19 cellular contexts compared by ENCODE assay signal in genomic region chr17:61458000-61458399, GRCh38. TPM values are rescaled to one million over a fixed set of nuclear protein-coding genes. Genes with fewer than 3 reads are reported as not detected.
A peak's percentile ranks its signal among the peaks of the same experiment; 100 is the strongest.
DNase-seq lines count a peak whose midpoint lies in the region; ATAC-seq, FAIRE-seq and TF ChIP-seq lines count a peak whose summit lies in the region.
"Had no signal": no experiment of that assay in that cellular context is flagged by ENCODE, and none has a peak within 500 bp of the region (broad histone marks: within the 10 kb centered on the region; RNA-seq: fewer than 3 reads in every experiment).

No MANE protein-coding gene starts in this region.

- H3K9me3 ChIP-seq in left ventricle myocardium inferior (replicated peaks) (no peaks in the 10 kb centered on the region), H1 (ENCODE audit: insufficient read depth in 2 of 2, low read depth in 1 of 2, low read length in 1 of 2) (peaks cover 0 to 4% of the 10 kb centered on the region in 2 experiments; a peak in 1 of 4 replicates), testis (no peaks in the 10 kb centered on the region)

- H3K4me3 ChIP-seq in left ventricle myocardium inferior (peak overlapping the region; percentile 54), H1 (ENCODE audit: extremely low read depth in 1 of 4, insufficient read depth in 2 of 4, low read depth in 3 of 4, low read length in 4 of 4) (peak overlapping the region in 2 of 4 experiments; percentile 2 to 47; a peak in 4 of 8 replicates), testis (no peak overlapping the region)

- H3K14ac ChIP-seq in H1 (ENCODE audit: insufficient read length) = no peak overlapping the region

- H3K4me1 Mint-ChIP-seq in nephron = peaks cover 43% of the 10 kb centered on the region
- peaks cover 35% of the 10 kb centered on the region for H3K4me1 Mint-ChIP-seq in CD14-positive monocyte

- no peaks in the 10 kb centered on the region; the same call in 1 of the 2 replicates for H3K23me2 ChIP-seq in H1 (ENCODE audit: low read depth, low read length)

- no peak for TF ChIP-seq CTCF in left ventricle myocardium inferior (IDR thresholded peaks at IDR 0.05; ENCODE audit: borderline replicate concordance)
- no peak for TF ChIP-seq CTCF in H1 (IDR thresholded peaks at IDR 0.05; ENCODE audit: control extremely low read depth in 1 of 3, insufficient read depth in 1 of 3, low read depth in 1 of 3, low read length in 3 of 3)
- TF ChIP-seq CTCF in nephron (IDR thresholded peaks at IDR 0.05; ENCODE audit: unreplicated experiment in 3 of 3) = no peak
- no peak for TF ChIP-seq CTCF in testis (IDR thresholded peaks at IDR 0.05)
- no peak for TF ChIP-seq CTCF in CD14-positive monocyte (IDR thresholded peaks at IDR 0.05)

- H3K27ac Mint-ChIP-seq in nephron (no peak overlapping the region), CD14-positive monocyte (no peak overlapping the region)

- no peaks in the 10 kb centered on the region for H3K79me2 ChIP-seq in H1 (ENCODE audit: control insufficient read depth in 1 of 2, insufficient read depth in 2 of 2, low read length in 2 of 2)

- FAIRE-seq in H1 (lab: Jason Lieb, UNC) = no peak

- H2BK20ac ChIP-seq in H1 (ENCODE audit: low read length) = no peak overlapping the region

- H3K4ac ChIP-seq in H1 (replicated peaks; ENCODE audit: insufficient read length, low read depth, low read length) = no peak overlapping the region

- WGBS in H1 (ENCODE audit: extremely low coverage in 1 of 2, insufficient coverage in 1 of 2, insufficient read length in 1 of 2, insufficient replicate concordance in 2 of 2, low coverage in 1 of 2, low lambda C conversion rate in 2 of 2, missing lambda C conversion rate in 1 of 2), 2 experiments = 4% methylated on average over 9 of the region's 14 CpGs; no CpG with 5 or more reads in 1 of the 2 experiments
- WGBS in testis, 2 donors = 11 to 17% methylated on average over 14 of the region's 14 CpGs

- H3K9me3 Mint-ChIP-seq in nephron (no peaks in the 10 kb centered on the region), CD14-positive monocyte (peaks cover 0 to 38% (median 16%) of the 10 kb centered on the region in 7 donors)

- peak overlapping the region; percentile 6 to 57 (median 41) for H3K4me3 Mint-ChIP-seq in nephron
- H3K4me3 Mint-ChIP-seq in CD14-positive monocyte = peak overlapping the region in 1 of 2 donors; percentile 79

- H4K91ac ChIP-seq in H1 (replicated peaks; ENCODE audit: insufficient read length, low read length) = no peak overlapping the region

- H4K5ac ChIP-seq in H1 (ENCODE audit: insufficient read length, low read depth, low read length) = no peak overlapping the region

- H3K27me3 Mint-ChIP-seq in nephron (ENCODE audit: low read depth) (peaks cover 99% of the 10 kb centered on the region), CD14-positive monocyte (ENCODE audit: low read depth in 3 of 3) (peaks cover 92 to 98% (median 96%) of the 10 kb centered on the region in 3 donors)

- no peak for TF ChIP-seq RAD21 in H1 (IDR thresholded peaks at IDR 0.05 in 1 of 2, conservative IDR thresholded peaks at IDR 0.05 in 1 of 2; ENCODE audit: low read depth in 2 of 2, low read length in 2 of 2)

- no peak overlapping the region for H2BK5ac ChIP-seq in H1 (ENCODE audit: low read depth, low read length)

- no peak overlapping the region for H3K56ac ChIP-seq in H1 (replicated peaks; ENCODE audit: insufficient read length, low read depth, low read length)

- TF ChIP-seq POLR2A in H1 (IDR thresholded peaks at IDR 0.05; ENCODE audit: control extremely low read depth in 1 of 2, low read depth in 2 of 2, low read length in 2 of 2) = no peak
- TF ChIP-seq POLR2A in testis (IDR thresholded peaks at IDR 0.05) = no peak

- H4K20me1 ChIP-seq in H1 (replicated peaks in 1 of 2; ENCODE audit: control insufficient read depth in 1 of 2, insufficient read depth in 2 of 2, low read length in 2 of 2) = peaks cover 23 to 30% of the 10 kb centered on the region in 2 experiments

- H2AK5ac ChIP-seq in H1 (ENCODE audit: low read depth, low read length) = no peak overlapping the region

- POLR2A ChIA-PET in H1 (lab: Charles Lee; ENCODE audit: partially characterized antibody) = interaction anchor here (1.0 to 1.7 kb wide), 5 partner anchors 45 to 63 kb away, joined by 3 to 4 read pairs (median 3); partner anchors contain the start of gene TBX2

- H3K4me1 ChIP-seq in left ventricle myocardium inferior (peaks cover 31% of the 10 kb centered on the region), H1 (replicated peaks in 1 of 4; ENCODE audit: control insufficient read depth in 3 of 4, insufficient read depth in 4 of 4, low read length in 3 of 4) (peaks cover 2 to 28% (median 12%) of the 10 kb centered on the region in 4 experiments; a peak in 5 of 7 replicates), testis (peaks cover 7% of the 10 kb centered on the region)

- no peak overlapping the region for H2BK15ac ChIP-seq in H1 (ENCODE audit: low read length)

- H3K27ac ChIP-seq in left ventricle myocardium inferior (replicated peaks) (no peak overlapping the region), H1 (ENCODE audit: low read depth, low read length) (no peak overlapping the region), testis (no peak overlapping the region)
- H3K27ac ChIP-seq: RWPE1, WERI-Rb-1 had no signal

- H2BK120ac ChIP-seq in H1 (replicated peaks; ENCODE audit: low read depth, low read length) = no peak overlapping the region

- 0 out of 2 replicates have a peak overlapping the region, but pooled peaks have one; percentile 39 for H2BK12ac ChIP-seq in H1 (ENCODE audit: low read depth, low read length)

- H3K36me3 ChIP-seq in left ventricle myocardium inferior (no peaks in the 10 kb centered on the region), H1 (ENCODE audit: control insufficient read depth in 2 of 4, insufficient read depth in 4 of 4, low read length in 3 of 4) (peaks cover 0 to 20% (median 0%) of the 10 kb centered on the region in 4 experiments; a peak in 1 of 8 replicates), testis (ENCODE audit: low read depth, missing control alignments) (no peaks in the 10 kb centered on the region)
- H3K36me3 ChIP-seq: WERI-Rb-1 had no signal

- intact Hi-C loops in left ventricle myocardium inferior (cut with micrococcal nuclease) (no loop called here), left cardiac atrium (cut with DNase I) (loop anchor here in 1 of 2 donors (2.0 kb wide), 1 partner anchor 31 kb away; no protein-coding TSS in a partner anchor), testis (cut with DNase I; ENCODE audit: low total_unique reads) (no loop called here), CD14-positive monocyte (cut with micrococcal nuclease) (no loop called here)

- peaks cover 100% of the 10 kb centered on the region for H3K27me3 ChIP-seq in left ventricle myocardium inferior (ENCODE audit: low read depth)
- H3K27me3 ChIP-seq in H1 (replicated peaks in 1 of 4; ENCODE audit: control insufficient read depth in 3 of 4, extremely low read depth in 1 of 4, insufficient read depth in 3 of 4, low read length in 3 of 4) = peaks cover 92 to 100% (median 97%) of the 10 kb centered on the region in 4 experiments
- peaks cover 4% of the 10 kb centered on the region for H3K27me3 ChIP-seq in testis

- H3K9ac ChIP-seq in H1 (replicated peaks in 1 of 4; ENCODE audit: extremely low read depth in 1 of 4, low read depth in 3 of 4, low read length in 3 of 4) = no peak overlapping the region

- no peak overlapping the region for H2AFZ ChIP-seq in H1 (ENCODE audit: low read length)

- DNase-seq in left ventricle myocardium inferior (no peak), left cardiac atrium (no peak), H1 (ENCODE audit: low read depth in 1 of 2, low spot score in 2 of 2) (no peak), testis (no peak), CD14-positive monocyte (ENCODE audit: low spot score) (no peak)
- DNase-seq in stimulated activated CD4-positive, alpha-beta T cell treated with anti-CD3 and anti-CD28 coated beads, Interleukin-15, amount 100 ng/mL, for 24 hours = no peak
- DNase-seq: amniotic stem cell; Caco-2; hypothalamus; left colon; NCI-H1694 treated with DMSO at 0.1 percent for 48 hours; NCI-H446; stimulated activated naive CD4-positive, alpha-beta T cell treated with Interleukin-2 at 50 U/mL for 16 hours; WERI-Rb-1 had no signal

- ATAC-seq in left cardiac atrium = no peak
- ATAC-seq in GM21526 (IDR thresholded peaks at IDR 0.05; ENCODE audit: low FRiP score, unreplicated experiment) = no peak
- ATAC-seq: left colon had no signal

- no peak overlapping the region for H3K18ac ChIP-seq in H1 (ENCODE audit: extremely low read depth, low read length)

- no peaks in the 10 kb centered on the region for H3K79me1 ChIP-seq in H1 (ENCODE audit: low read depth, low read length)

- H3K23ac ChIP-seq in H1 (ENCODE audit: insufficient read length) = no peak overlapping the region

- H3K36me3 Mint-ChIP-seq in nephron (ENCODE audit: low read depth) = no peaks in the 10 kb centered on the region
- H3K36me3 Mint-ChIP-seq in CD14-positive monocyte = peaks cover 3 to 15% of the 10 kb centered on the region in 2 donors

- CTCF ChIA-PET in H1 (lab: Charles Lee; ENCODE audit: partially characterized antibody) = interaction anchor here (0.8 to 11.6 kb wide), 8 partner anchors 8 to 68 kb away, joined by 3 to 136 read pairs (median 9); partner anchors contain the start of gene TBX2

- H4K8ac ChIP-seq in H1 (ENCODE audit: extremely low read depth, insufficient read depth, low read length) = no peak overlapping the region

- H3K4me2 ChIP-seq in H1 (ENCODE audit: insufficient read depth in 1 of 2, low read depth in 2 of 2, low read length in 2 of 2) = peak overlapping the region; percentile 26 to 44

- no peak for TF ChIP-seq EP300 in H1 (IDR thresholded peaks at IDR 0.05; ENCODE audit: borderline replicate concordance in 1 of 2, low read depth in 2 of 2, low read length in 2 of 2)

RNA-seq across cellular contexts. Expression of gene TBX4, which starts 5.8 kb away (rescaled TPM):
- total RNA-seq in left ventricle myocardium inferior (not detected), left cardiac atrium (not detected), testis (1 to 10 TPM; 1.5 to 1.7 TPM)
- not detected in 2 replicates for total RNA-seq in H1 (2021; fragmentation: NEBNext Ultra II Directional; extraction: Animal tissue kit (Norgen Biotek cat#: 25700))
- polyA plus RNA-seq in H1 (2011; rRNA removed) (0.02 TPM in 1 of 2 replicates, not detected in the other), testis (ENCODE audit: insufficient read depth, low read depth, low replicate concordance) (3.2 TPM), CD14-positive monocyte (not detected)
- not detected for polyA plus RNA-seq in H1 (2011; cell fraction: cytosol; rRNA removed)
- polyA plus RNA-seq in H1 (2011; cell fraction: nucleus; rRNA removed) = not detected
- polyA plus RNA-seq in H1 (2012, experiment 1 of 2) = 0.15 to 0.34 TPM in 2 of 4 replicates, not detected in the others
- polyA plus RNA-seq in H1 (2012, experiment 2 of 2) = 0.04 TPM
- polyA plus RNA-seq in H1 (2013, experiment 1 of 2) = not detected
- 0.02 TPM for polyA plus RNA-seq in H1 (2013, experiment 2 of 2)
- not detected in 2 replicates for polyA minus RNA-seq in H1 (2011; rRNA and poly(A)+ RNA removed)
- polyA minus RNA-seq in H1 (2011; cell fraction: cytosol; rRNA and poly(A)+ RNA removed) = not detected
- not detected for polyA minus RNA-seq in H1 (2011; cell fraction: nucleus; rRNA and poly(A)+ RNA removed)
- total RNA-seq: activated CD8-positive, alpha-beta memory T cell treated with anti-CD3 and anti-CD28 coated beads for 36 hours; left colon; pulmonary artery endothelial cell had no signal

RNA-seq across cellular contexts. Expression of gene TBX2, which starts 58.4 kb away (rescaled TPM):
- 8.2 TPM for total RNA-seq in left ventricle myocardium inferior
- total RNA-seq in left cardiac atrium = 10 to 100 TPM; 12.1 to 17.0 TPM
- total RNA-seq in H1 (2021; fragmentation: NEBNext Ultra II Directional; extraction: Animal tissue kit (Norgen Biotek cat#: 25700)) = not detected in 2 replicates
- polyA plus RNA-seq in H1 (2011; rRNA removed) = 0.02 TPM in 1 of 2 replicates, not detected in the other
- polyA plus RNA-seq in H1 (2011; cell fraction: cytosol; rRNA removed) = not detected
- polyA plus RNA-seq in H1 (2011; cell fraction: nucleus; rRNA removed) = not detected
- 0.09 TPM in 1 of 4 replicates, not detected in the others for polyA plus RNA-seq in H1 (2012, experiment 1 of 2)
- not detected for polyA plus RNA-seq in H1 (2012, experiment 2 of 2)
- not detected for polyA plus RNA-seq in H1 (2013, experiment 1 of 2)
- not detected for polyA plus RNA-seq in H1 (2013, experiment 2 of 2)
- not detected in 2 replicates for polyA minus RNA-seq in H1 (2011; rRNA and poly(A)+ RNA removed)
- not detected for polyA minus RNA-seq in H1 (2011; cell fraction: cytosol; rRNA and poly(A)+ RNA removed)
- polyA minus RNA-seq in H1 (2011; cell fraction: nucleus; rRNA and poly(A)+ RNA removed) = not detected
- 10 to 100 TPM; 20.1 to 29.6 TPM for total RNA-seq in testis
- 14.8 TPM for polyA plus RNA-seq in testis (ENCODE audit: insufficient read depth, low read depth, low replicate concordance)
- polyA plus RNA-seq in CD14-positive monocyte = not detected
- total RNA-seq: activated CD8-positive, alpha-beta memory T cell treated with anti-CD3 and anti-CD28 coated beads for 36 hours; pulmonary artery endothelial cell had no signal
